ENCODE assay signal across 8 cellular contexts in the genomic region with DNA sequence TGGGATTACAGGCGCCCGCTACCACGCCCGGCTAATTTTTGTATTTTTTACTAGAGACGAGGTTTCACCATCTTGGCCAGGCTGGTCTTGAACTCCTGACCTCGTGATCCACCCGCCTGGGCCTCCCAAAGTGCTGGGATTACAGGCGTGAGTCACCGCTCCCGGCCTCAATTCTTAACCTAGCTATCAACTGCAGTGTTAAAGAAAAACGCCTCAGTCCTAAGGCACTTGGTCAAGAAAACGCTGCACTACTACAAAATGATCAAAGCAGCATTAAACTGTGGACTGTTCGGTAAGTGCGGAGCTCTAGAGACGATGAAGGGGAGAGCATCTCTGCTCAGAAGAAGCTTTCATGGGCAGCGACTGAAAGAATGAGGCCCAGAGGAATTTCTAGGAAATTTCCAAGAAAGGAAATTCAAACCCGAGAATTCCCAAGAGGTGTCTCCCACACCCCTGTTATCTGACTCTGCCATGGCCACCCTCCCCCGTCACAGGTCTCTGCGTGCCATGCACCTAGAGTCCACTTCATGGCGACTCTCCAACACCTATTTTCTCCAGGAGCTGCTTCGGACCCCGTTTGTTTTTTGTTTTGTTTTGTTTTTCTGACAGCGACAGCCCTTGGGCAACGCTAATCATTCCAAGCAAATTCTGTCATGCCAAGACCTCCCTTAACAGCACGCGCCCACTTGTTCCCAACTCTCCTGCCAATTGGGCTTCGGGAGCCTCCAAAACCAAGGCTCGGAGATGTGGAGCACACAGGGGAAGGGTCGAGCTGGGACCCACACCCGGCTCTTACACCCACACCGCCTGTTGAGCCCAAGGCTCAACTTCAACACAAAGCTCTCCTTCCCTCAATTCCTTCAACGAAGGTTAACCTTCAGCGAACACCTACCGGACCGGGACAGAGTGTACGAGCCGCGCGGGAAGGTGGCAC. TPM values are rescaled to one million over a fixed set of nuclear protein-coding genes. Genes with fewer than 3 reads are reported as not detected.
A peak's percentile ranks its signal among the peaks of the same experiment; 100 is the strongest.
DNase-seq lines count a peak whose midpoint lies in the region; ATAC-seq and TF ChIP-seq lines count a peak whose summit lies in the region.
"Not testable (repeated sequence)": the region's sequence is repeated elsewhere in the genome, so short reads cannot be mapped to it uniquely, and the experiment has no call there.
"Had no signal": no experiment of that assay in that cellular context is flagged by ENCODE, and none has a peak within 500 bp of the region (broad histone marks: within the 10 kb centered on the region; RNA-seq: fewer than 3 reads in every experiment).

No MANE protein-coding gene starts in this region.

- H3K18ac ChIP-seq in mesendoderm (ENCODE audit: low read length) = peak overlapping the region; percentile 33

- H3K36me3 ChIP-seq in brain microvascular endothelial cell (replicated peaks); mesendoderm (ENCODE audit: control insufficient read depth, insufficient read depth, low read length); gastrocnemius medialis: not testable (repeated sequence)

- H3K4me1 ChIP-seq in mesendoderm (ENCODE audit: control insufficient read depth, low read depth, low read length) = not testable (repeated sequence)
- H3K4me1 ChIP-seq in gastrocnemius medialis = peaks cover 5 to 11% of the 10 kb centered on the region in 2 donors

- H3K4me3 ChIP-seq in GM08714 (ENCODE audit: low read length) (peak overlapping the region; percentile 85), NB4 (ENCODE audit: low read depth, low read length) (peak overlapping the region; percentile 96), brain microvascular endothelial cell (ENCODE audit: low read depth, low read length) (peak overlapping the region; percentile 84), foreskin fibroblast (ENCODE audit: low read depth in 1 of 2, low read length in 2 of 2) (peak overlapping the region; percentile 90 to 97), mesendoderm (ENCODE audit: low read length) (peak overlapping the region; percentile 71), gastrocnemius medialis (peak overlapping the region; percentile 88 to 99 (median 93))

- peak overlapping the region; percentile 37 for H3K4me2 ChIP-seq in mesendoderm (ENCODE audit: low read length)

- not testable (repeated sequence) for H3K9me3 Mint-ChIP-seq in activated B cell treated with CpG ODN at 0.5 μM for 24 hours

- not testable (repeated sequence) for H3K9me3 ChIP-seq in gastrocnemius medialis

- DNase-seq in NB4 (ENCODE audit: low read depth); activated B cell treated with CpG ODN at 0.5 μM for 24 hours; gastrocnemius medialis: not testable (repeated sequence)
- DNase-seq in brain microvascular endothelial cell (peak; percentile 12), foreskin fibroblast (peak in 1 of 2 donors; percentile 34), mesendoderm (peak; percentile 28)

- not testable (repeated sequence) for H2BK120ac ChIP-seq in mesendoderm (ENCODE audit: low read depth, low read length)

- H3K79me2 ChIP-seq in mesendoderm (ENCODE audit: control insufficient read depth, insufficient read depth, low read length) = peaks cover 48% of the 10 kb centered on the region

- CTCF ChIA-PET in activated B cell treated with CpG ODN at 0.5 μM for 24 hours (lab: Charles Lee) = interaction anchor here (2.4 kb wide), 1 partner anchor 161 kb away, joined by 19 read pairs; the partner anchor contains the start of gene IMP4

- TF ChIP-seq CTCF in NB4 (IDR thresholded peaks at IDR 0.05; ENCODE audit: low read depth, low read length); activated B cell treated with CpG ODN at 0.5 μM for 24 hours (IDR thresholded peaks at IDR 0.05); brain microvascular endothelial cell (IDR thresholded peaks at IDR 0.05; ENCODE audit: low read depth, low read length, missing control alignments); foreskin fibroblast (IDR thresholded peaks at IDR 0.05; ENCODE audit: low read depth, low read length); gastrocnemius medialis (IDR thresholded peaks at IDR 0.05 in 4 of 5, conservative IDR thresholded peaks at IDR 0.05 in 1 of 5): not testable (repeated sequence)

- H2BK5ac ChIP-seq in mesendoderm (ENCODE audit: low read length) = not testable (repeated sequence)

- peak overlapping the region; percentile 92 for H3K56ac ChIP-seq in mesendoderm (ENCODE audit: low read length)

- in situ Hi-C loops in brain microvascular endothelial cell (cut with HindIII; ENCODE audit: low pct_ligation_motif_present, low sequenced_read_pairs) = not testable (repeated sequence)
- in situ Hi-C loops in gastrocnemius medialis (cut with MboI; ENCODE audit: low sequenced_read_pairs in 4 of 4) = loop anchor here in 3 of 4 donors (25.0 kb wide), 1 partner anchor 157 kb away; the partner anchor contains the start of gene IMP4 (in 3 of the 3)

- H4K5ac ChIP-seq in mesendoderm (ENCODE audit: low read length) = not testable (repeated sequence)

- H3K36me3 Mint-ChIP-seq in activated B cell treated with CpG ODN at 0.5 μM for 24 hours (ENCODE audit: low read depth) = peaks cover 13% of the 10 kb centered on the region

- not testable (repeated sequence) for ATAC-seq in activated B cell treated with CpG ODN at 0.5 μM for 24 hours (ENCODE audit: low read depth); gastrocnemius medialis

- H3K27me3 ChIP-seq in brain microvascular endothelial cell (replicated peaks); mesendoderm (ENCODE audit: insufficient read depth, low read length, poor library complexity); gastrocnemius medialis: not testable (repeated sequence)

- WGBS in mesendoderm (ENCODE audit: extremely low coverage, insufficient coverage, low lambda C conversion rate) = no CpG with 5 or more reads among the region's 39 CpGs

- peak overlapping the region; percentile 83 for H3K23ac ChIP-seq in mesendoderm (ENCODE audit: low read length)

- not testable (repeated sequence) for H4K8ac ChIP-seq in mesendoderm (ENCODE audit: low read depth, low read length)

- H3K27ac ChIP-seq in brain microvascular endothelial cell (peak overlapping the region; percentile 79), mesendoderm (ENCODE audit: low read depth, low read length) (peak overlapping the region; percentile 27), gastrocnemius medialis (peak overlapping the region; percentile 88 to 93 (median 91))

- H3K4ac ChIP-seq in mesendoderm (ENCODE audit: low read depth, low read length) = peak overlapping the region; percentile 90

- not testable (repeated sequence) for H2AK5ac ChIP-seq in mesendoderm (ENCODE audit: low read length)

- peak overlapping the region; percentile 91 for H3K27ac Mint-ChIP-seq in activated B cell treated with CpG ODN at 0.5 μM for 24 hours

- not testable (repeated sequence) for TF ChIP-seq POLR2A in NB4 (IDR thresholded peaks at IDR 0.05; ENCODE audit: extremely low read depth, insufficient read length); gastrocnemius medialis (IDR thresholded peaks at IDR 0.05)

- H2BK15ac ChIP-seq in mesendoderm (replicated peaks; ENCODE audit: low read depth) = not testable (repeated sequence)

- intact Hi-C loops in activated B cell treated with CpG ODN at 0.5 μM for 24 hours (cut with micrococcal nuclease) (loop anchor here (1.0 to 5.0 kb wide), 8 partner anchors 22 to 1863 kb away; partner anchors contain the start of genes CCDC74B, HS6ST1, IMP4 and MZT2A), gastrocnemius medialis (cut with DNase I; ENCODE audit: low total_unique reads) (loop anchor here (10.0 kb wide), 1 partner anchor 1856 kb away; no protein-coding TSS in a partner anchor)

- peaks cover 31% of the 10 kb centered on the region for H3K4me1 Mint-ChIP-seq in activated B cell treated with CpG ODN at 0.5 μM for 24 hours

- peak overlapping the region; percentile 90 for H3K9ac ChIP-seq in mesendoderm (ENCODE audit: low read length)

- not testable (repeated sequence) for H3K79me1 ChIP-seq in mesendoderm (ENCODE audit: low read length)

- peak overlapping the region; percentile 93 for H3K4me3 Mint-ChIP-seq in activated B cell treated with CpG ODN at 0.5 μM for 24 hours

- POLR2A ChIA-PET in activated B cell treated with CpG ODN at 0.5 μM for 24 hours (lab: Charles Lee) = interaction anchor here (0.6 to 3.0 kb wide), 8 partner anchors 17 to 1864 kb away, joined by 3 to 62 read pairs (median 6); partner anchors contain the start of genes FAM168B and IMP4

- H3K27me3 Mint-ChIP-seq in activated B cell treated with CpG ODN at 0.5 μM for 24 hours = not testable (repeated sequence)

RNA-seq across cellular contexts. Expression of gene SMPD4, which starts 0.7 kb away (rescaled TPM):
- total RNA-seq in activated B cell treated with CpG ODN at 0.5 μM for 24 hours (58.5 and 66.8 TPM in 2 replicates), gastrocnemius medialis (10 to 100 TPM; 19.5 to 33.4 (median 24.5) TPM)
- polyA plus RNA-seq in mesendoderm (2013, experiment 1 of 2) = 74.5 TPM
- 73.9 TPM for polyA plus RNA-seq in mesendoderm (2013, experiment 2 of 2)

RNA-seq across cellular contexts. Expression of gene MZT2B, which starts 1.4 kb away (rescaled TPM):
- total RNA-seq in activated B cell treated with CpG ODN at 0.5 μM for 24 hours = 143 and 151 TPM in 2 replicates
- 134 TPM for polyA plus RNA-seq in mesendoderm (2013, experiment 1 of 2)
- 130 TPM for polyA plus RNA-seq in mesendoderm (2013, experiment 2 of 2)
- total RNA-seq in gastrocnemius medialis = 10 to 100 TPM; 57.0 to 86.5 (median 69.9) TPM

RNA-seq across cellular contexts. Expression of gene TUBA3E, which starts 17.6 kb away (rescaled TPM):
- total RNA-seq in activated B cell treated with CpG ODN at 0.5 μM for 24 hours = not detected in 2 replicates
- not detected for polyA plus RNA-seq in mesendoderm (2013, experiment 1 of 2)
- polyA plus RNA-seq in mesendoderm (2013, experiment 2 of 2) = not detected
- total RNA-seq in gastrocnemius medialis = not detected
- total RNA-seq: frontal cortex had no signal

RNA-seq across cellular contexts. Expression of gene CCDC74B, which starts 35.8 kb away (rescaled TPM):
- total RNA-seq in activated B cell treated with CpG ODN at 0.5 μM for 24 hours = 0.24 and 0.93 TPM in 2 replicates
- 2.8 TPM for polyA plus RNA-seq in mesendoderm (2013, experiment 1 of 2)
- 2.4 TPM for polyA plus RNA-seq in mesendoderm (2013, experiment 2 of 2)
- 1 to 10 TPM in 1 of 4 donors, under 1 TPM in 1, not detected in 2; 0.42 to 1.2 TPM for total RNA-seq in gastrocnemius medialis

RNA-seq across cellular contexts. Expression of gene POTEF, which starts 51.6 kb away (rescaled TPM):
- total RNA-seq in activated B cell treated with CpG ODN at 0.5 μM for 24 hours (not detected in 2 replicates), gastrocnemius medialis (not detected)
- 0.01 TPM for polyA plus RNA-seq in mesendoderm (2013, experiment 1 of 2)
- 0.01 TPM for polyA plus RNA-seq in mesendoderm (2013, experiment 2 of 2)
- total RNA-seq: frontal cortex had no signal

Comparison
In these comparisons a context has a peak if more than half of its experiments do, and no peak if none do; other contexts are left out.
1. H3K27ac ChIP-seq: peak in every context shown above with its lines; median percentile 91 in gastrocnemius medialis; 79 in brain microvascular endothelial cell; 27 in mesendoderm.